ENCODE assay signal across 28 cellular contexts in the genomic region with DNA sequence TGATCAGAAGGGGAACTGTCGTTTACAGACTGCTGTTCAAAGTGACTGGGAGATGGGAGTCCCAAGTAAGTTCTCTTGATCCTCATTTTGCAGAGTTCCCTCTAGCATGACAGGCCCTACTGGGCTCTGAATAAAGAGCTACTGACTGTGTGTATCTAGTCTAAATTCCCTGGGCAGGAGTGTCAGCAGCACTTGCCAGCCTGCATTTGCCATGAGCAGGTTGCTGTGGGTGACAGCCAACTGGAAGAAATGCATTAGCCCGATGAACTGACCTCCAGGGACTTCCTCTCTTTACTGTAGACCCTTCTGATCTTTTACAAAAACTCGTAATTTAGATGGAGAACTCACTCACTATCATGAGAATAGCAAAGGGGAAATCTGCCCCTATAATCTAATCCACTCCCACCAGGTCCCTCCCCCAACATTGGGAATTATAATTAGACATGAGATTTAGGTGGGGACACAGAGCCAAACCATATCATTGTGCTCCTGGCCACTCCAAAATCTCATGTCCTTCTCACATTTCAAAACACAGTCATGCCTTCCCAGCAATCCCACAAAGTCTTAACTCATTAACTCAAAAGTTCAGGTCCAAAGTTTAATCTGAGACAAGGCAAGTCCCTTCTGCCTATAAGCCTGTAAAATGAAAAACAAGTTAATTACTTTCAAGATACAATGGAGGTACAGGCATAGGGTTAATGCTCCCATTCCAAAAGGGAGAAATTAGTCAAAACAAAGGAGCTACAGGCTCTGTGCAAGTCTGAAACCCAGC.
"Had no signal": no experiment of that assay in that cellular context is flagged by ENCODE, and none has a peak within 500 bp of the region (broad histone marks: within the 10 kb centered on the region; RNA-seq: fewer than 3 reads in every experiment).

No MANE protein-coding gene starts in this region.

- H3K4me1 ChIP-seq: lower lobe of right lung, psoas muscle, right lobe of liver had no signal

- H3K4me3 Mint-ChIP-seq: effector memory CD8-positive, alpha-beta T cell; memory B cell; naive B cell; natural killer cell treated with Interleukin-12 subunit alpha and Interleukin-12 subunit beta and Interleukin-15 and Interleukin-18, amount 100 ng/mL, for 72 hours; stimulated activated naive CD8-positive, alpha-beta T cell treated with anti-CD3 and anti-CD28 coated beads, Interleukin-15, amount 100 ng/mL, for 72 hours had no signal

- H3K4me3 ChIP-seq: lower lobe of right lung, ovary, psoas muscle, right lobe of liver, smooth muscle cell, suprapubic skin, thyroid gland, vagina had no signal

- DNase-seq: cerebellar nuclear complex; cortex of kidney; effector memory CD8-positive, alpha-beta T cell; erythroblast; left cardiac atrium; left ventricle myocardium superior; lower lobe of right lung; naive B cell; nucleus accumbens; ovary; posterior cingulate gyrus; psoas muscle; right lobe of liver; stimulated activated CD4-positive, alpha-beta T cell treated with anti-CD3 and anti-CD28 coated beads, Interleukin-12 subunit alpha, Interleukin-12 subunit beta, amount 100 ng/mL, for 4 hours; stimulated activated CD4-positive, alpha-beta T cell treated with anti-CD3 and anti-CD28 coated beads, Interleukin-1b, Interleukin-23, amount 100 ng/mL, for 48 hours; stimulated activated CD4-positive, alpha-beta T cell treated with anti-CD3 and anti-CD28 coated beads, Interleukin-4, amount 100 ng/mL, for 1 hour; stimulated activated CD8-positive, alpha-beta memory T cell treated with anti-CD3 and anti-CD28 coated beads, Interleukin-4, amount 100 ng/mL, for 48 hours; stimulated activated naive CD4-positive, alpha-beta T cell; stimulated activated naive CD8-positive, alpha-beta T cell treated with anti-CD3 and anti-CD28 coated beads, Interleukin-15, amount 100 ng/mL, for 72 hours; thyroid gland; trophoblast cell had no signal

- H3K4me1 Mint-ChIP-seq: memory B cell; naive B cell; stimulated activated naive CD8-positive, alpha-beta T cell treated with anti-CD3 and anti-CD28 coated beads, Interleukin-15, amount 100 ng/mL, for 72 hours had no signal

- H3K27me3 ChIP-seq: ovary, right lobe of liver, suprapubic skin, thyroid gland, vagina had no signal

- H3K27ac Mint-ChIP-seq: effector memory CD8-positive, alpha-beta T cell; memory B cell; naive B cell; natural killer cell treated with Interleukin-12 subunit alpha and Interleukin-12 subunit beta and Interleukin-15 and Interleukin-18, amount 100 ng/mL, for 72 hours had no signal

- ATAC-seq: effector memory CD8-positive, alpha-beta T cell; left cardiac atrium; left ventricle myocardium superior; lower lobe of right lung; natural killer cell treated with Interleukin-12 subunit alpha and Interleukin-12 subunit beta and Interleukin-15 and Interleukin-18, amount 100 ng/mL, for 72 hours; psoas muscle; right lobe of liver; stimulated activated naive CD8-positive, alpha-beta T cell treated with anti-CD3 and anti-CD28 coated beads, Interleukin-15, amount 100 ng/mL, for 72 hours had no signal

- H3K36me3 ChIP-seq: lower lobe of right lung, ovary, right lobe of liver, suprapubic skin, thyroid gland, vagina had no signal

- H3K9me3 ChIP-seq: lower lobe of right lung, ovary, psoas muscle, right lobe of liver, suprapubic skin, thyroid gland, vagina had no signal

- H3K27ac ChIP-seq: lower lobe of right lung, ovary, psoas muscle, right lobe of liver, suprapubic skin, thyroid gland, vagina had no signal

- H3K36me3 Mint-ChIP-seq: memory B cell; natural killer cell treated with Interleukin-12 subunit alpha and Interleukin-12 subunit beta and Interleukin-15 and Interleukin-18, amount 100 ng/mL, for 72 hours had no signal

- FAIRE-seq: endometrium, frontal cortex had no signal
